Comparison of ENCODE assay signal across 18 cellular contexts in genomic region chr5:100846722-100847121, GRCh38. TPM values are rescaled to one million over a fixed set of nuclear protein-coding genes. Genes with fewer than 3 reads are reported as not detected.
DNase-seq lines count a peak whose midpoint lies in the region; ATAC-seq and TF ChIP-seq lines count a peak whose summit lies in the region.
"Had no signal": no experiment of that assay in that cellular context is flagged by ENCODE, and none has a peak within 500 bp of the region (broad histone marks: within the 10 kb centered on the region; RNA-seq: fewer than 3 reads in every experiment).

No MANE protein-coding gene starts in this region.

- H3K4me3 ChIP-seq in right cardiac atrium (ENCODE audit: low read length) (peak overlapping the region; percentile 20), muscle layer of duodenum (ENCODE audit: low read depth in 1 of 2, low read length in 2 of 2) (no peak overlapping the region)
- H3K4me3 ChIP-seq: upper lobe of right lung had no signal

- peaks cover 0 to 4% of the 10 kb centered on the region in 2 donors for H3K36me3 ChIP-seq in muscle layer of duodenum (ENCODE audit: control insufficient read depth in 1 of 2, insufficient read depth in 2 of 2, low read length in 2 of 2)
- H3K36me3 ChIP-seq: upper lobe of right lung had no signal

- no peaks in the 10 kb centered on the region for H3K9me3 ChIP-seq in right cardiac atrium (ENCODE audit: control insufficient read depth, low read length)
- H3K9me3 ChIP-seq in muscle layer of duodenum (ENCODE audit: control insufficient read depth in 1 of 2, low read length in 2 of 2) = no peaks in the 10 kb centered on the region
- H3K9me3 ChIP-seq: upper lobe of right lung had no signal

- H3K27me3 Mint-ChIP-seq in endothelial cell (ENCODE audit: unreplicated experiment) = no peaks in the 10 kb centered on the region
- H3K27me3 Mint-ChIP-seq in activated CD8-positive, alpha-beta T cell treated with anti-CD3 and anti-CD28 coated beads for 36 hours = no peaks in the 10 kb centered on the region
- no peaks in the 10 kb centered on the region for H3K27me3 Mint-ChIP-seq in CD14-positive monocyte (ENCODE audit: low read depth in 3 of 3)
- H3K27me3 Mint-ChIP-seq: activated naive CD8-positive, alpha-beta T cell treated with anti-CD3 and anti-CD28 coated beads for 36 hours; activated T-cell treated with anti-CD3 and anti-CD28 coated beads, Interleukin-2, amount 50 U/mL, for 24 hours had no signal

- ATAC-seq in right cardiac atrium (peak in 1 of 2 donors; percentile 35), Right ventricle myocardium inferior (no peak), HG03439 (IDR thresholded peaks at IDR 0.05; ENCODE audit: unreplicated experiment) (no peak)
- no peak for ATAC-seq in activated CD8-positive, alpha-beta T cell treated with anti-CD3 and anti-CD28 coated beads for 36 hours
- ATAC-seq: CD8-positive, alpha-beta T cell; esophagus mucosa; Panc1; upper lobe of right lung had no signal

- intact Hi-C loops in right cardiac atrium (cut with DNase I) = loop anchor here in 1 of 4 donors (10.0 kb wide), 1 partner anchor 48 kb away; no protein-coding TSS in a partner anchor
- intact Hi-C loops in Right ventricle myocardium inferior (cut with DNase I) = no loop called here
- intact Hi-C loops in activated CD8-positive, alpha-beta T cell treated with anti-CD3 and anti-CD28 coated beads for 36 hours (cut with micrococcal nuclease) = no loop called here
- intact Hi-C loops in CD14-positive monocyte (cut with micrococcal nuclease) = loop anchor here in 1 of 2 donors (10.0 kb wide), 1 partner anchor 58 kb away; the partner anchor contains the start of gene ST8SIA4

- H3K27ac Mint-ChIP-seq in endothelial cell (ENCODE audit: unreplicated experiment) (peak overlapping the region; percentile 50), CD14-positive monocyte (peak overlapping the region in 3 of 7 donors; percentile 4 to 42 (median 20))
- no peak overlapping the region for H3K27ac Mint-ChIP-seq in activated CD8-positive, alpha-beta T cell treated with anti-CD3 and anti-CD28 coated beads for 36 hours

- no peak for TF ChIP-seq CTCF in endothelial cell (IDR thresholded peaks at IDR 0.05; ENCODE audit: unreplicated experiment)
- TF ChIP-seq CTCF in activated CD8-positive, alpha-beta T cell treated with anti-CD3 and anti-CD28 coated beads for 36 hours (IDR thresholded peaks at IDR 0.05) = no peak
- TF ChIP-seq CTCF in CD14-positive monocyte (IDR thresholded peaks at IDR 0.05) = no peak

- no peaks in the 10 kb centered on the region for H3K36me3 Mint-ChIP-seq in endothelial cell (ENCODE audit: low read depth, unreplicated experiment)
- peaks cover 40% of the 10 kb centered on the region for H3K36me3 Mint-ChIP-seq in activated CD8-positive, alpha-beta T cell treated with anti-CD3 and anti-CD28 coated beads for 36 hours (ENCODE audit: low read depth)
- peaks cover 19 to 37% of the 10 kb centered on the region in 2 donors for H3K36me3 Mint-ChIP-seq in CD14-positive monocyte

- DNase-seq in right cardiac atrium (no peak), Right ventricle myocardium inferior (ENCODE audit: missing footprints) (no peak), endothelial cell (ENCODE audit: low spot score) (no peak), hypothalamus (lab: John Stamatoyannopoulos, UW) (no peak), CD14-positive monocyte (ENCODE audit: low spot score) (no peak)
- DNase-seq in activated CD8-positive, alpha-beta T cell treated with anti-CD3 and anti-CD28 coated beads for 36 hours = no peak
- DNase-seq: activated CD4-positive, alpha-beta T cell treated with anti-CD3 and anti-CD28 coated beads, Interleukin-2, amount 50 U/mL, for 48 hours; activated naive CD8-positive, alpha-beta T cell treated with anti-CD3 and anti-CD28 coated beads for 36 hours; activated T-cell treated with anti-CD3 and anti-CD28 coated beads, Interleukin-2, amount 50 U/mL, for 24 hours; CD8-positive, alpha-beta T cell; DND-41; NCI-H1105 treated with DMSO at 0.1 percent for 48 hours; stimulated activated naive CD4-positive, alpha-beta T cell treated with Interleukin-2 at 50 U/mL for 16 hours; upper lobe of right lung had no signal

- CTCF ChIA-PET in activated CD8-positive, alpha-beta T cell treated with anti-CD3 and anti-CD28 coated beads for 36 hours (lab: Charles Lee) = interaction anchor here (1.0 kb wide), 1 partner anchor 33 kb away, joined by 3 read pairs; no protein-coding TSS in a partner anchor

- WGBS in right cardiac atrium = 31% methylated on average over 5 of the region's 5 CpGs

- no peaks in the 10 kb centered on the region for H3K9me3 Mint-ChIP-seq in endothelial cell (ENCODE audit: unreplicated experiment)
- no peaks in the 10 kb centered on the region for H3K9me3 Mint-ChIP-seq in activated CD8-positive, alpha-beta T cell treated with anti-CD3 and anti-CD28 coated beads for 36 hours
- H3K9me3 Mint-ChIP-seq in CD14-positive monocyte = peaks cover 0 to 5% (median 0%) of the 10 kb centered on the region in 7 donors
- H3K9me3 Mint-ChIP-seq: activated T-cell treated with anti-CD3 and anti-CD28 coated beads, Interleukin-2, amount 50 U/mL, for 24 hours; CD8-positive, alpha-beta T cell had no signal

- H3K27ac ChIP-seq in right cardiac atrium (ENCODE audit: low read length) = no peak overlapping the region
- H3K27ac ChIP-seq in muscle layer of duodenum (ENCODE audit: low read length) = peak overlapping the region; percentile 2
- H3K27ac ChIP-seq: upper lobe of right lung had no signal

- POLR2A ChIA-PET in activated CD8-positive, alpha-beta T cell treated with anti-CD3 and anti-CD28 coated beads for 36 hours (lab: Charles Lee) = no interaction called here

- H3K4me1 Mint-ChIP-seq in endothelial cell (ENCODE audit: unreplicated experiment) (peaks cover 13% of the 10 kb centered on the region), CD14-positive monocyte (peaks cover 21% of the 10 kb centered on the region)
- H3K4me1 Mint-ChIP-seq in activated CD8-positive, alpha-beta T cell treated with anti-CD3 and anti-CD28 coated beads for 36 hours (ENCODE audit: low read depth) = peaks cover 41% of the 10 kb centered on the region

- H3K27me3 ChIP-seq in right cardiac atrium (ENCODE audit: control insufficient read depth, insufficient read depth) = no peaks in the 10 kb centered on the region
- no peaks in the 10 kb centered on the region for H3K27me3 ChIP-seq in muscle layer of duodenum (ENCODE audit: low read depth, low read length)
- H3K27me3 ChIP-seq: upper lobe of right lung had no signal

- no peak overlapping the region for H3K4me3 Mint-ChIP-seq in endothelial cell (ENCODE audit: unreplicated experiment)
- no peak overlapping the region for H3K4me3 Mint-ChIP-seq in activated CD8-positive, alpha-beta T cell treated with anti-CD3 and anti-CD28 coated beads for 36 hours
- H3K4me3 Mint-ChIP-seq in CD14-positive monocyte = no peak overlapping the region
- H3K4me3 Mint-ChIP-seq: activated naive CD8-positive, alpha-beta T cell treated with anti-CD3 and anti-CD28 coated beads for 36 hours; activated T-cell treated with anti-CD3 and anti-CD28 coated beads, Interleukin-2, amount 50 U/mL, for 24 hours; CD8-positive, alpha-beta T cell had no signal

- H3K4me1 ChIP-seq in right cardiac atrium (ENCODE audit: control insufficient read depth, insufficient read depth, low read length) = no peaks in the 10 kb centered on the region
- H3K4me1 ChIP-seq in muscle layer of duodenum (ENCODE audit: control insufficient read depth in 1 of 2, insufficient read depth in 2 of 2, low read length in 2 of 2) = no peaks in the 10 kb centered on the region

RNA-seq across cellular contexts. Expression of gene ST8SIA4, which starts 56.4 kb away (rescaled TPM):
- total RNA-seq in right cardiac atrium (1 to 10 TPM; 3.6 to 5.9 (median 4.3) TPM), Right ventricle myocardium inferior (3.4 TPM), endothelial cell (ENCODE audit: unreplicated experiment) (30.3 TPM)
- polyA plus RNA-seq in right cardiac atrium (0.84 TPM), CD14-positive monocyte (10 to 100 TPM; 30.7 to 36.4 TPM)
- 10 to 100 TPM; 31.6 to 34.1 TPM for total RNA-seq in activated CD8-positive, alpha-beta T cell treated with anti-CD3 and anti-CD28 coated beads for 36 hours
